ENCODE assay signal across 15 cellular contexts in the genomic region with DNA sequence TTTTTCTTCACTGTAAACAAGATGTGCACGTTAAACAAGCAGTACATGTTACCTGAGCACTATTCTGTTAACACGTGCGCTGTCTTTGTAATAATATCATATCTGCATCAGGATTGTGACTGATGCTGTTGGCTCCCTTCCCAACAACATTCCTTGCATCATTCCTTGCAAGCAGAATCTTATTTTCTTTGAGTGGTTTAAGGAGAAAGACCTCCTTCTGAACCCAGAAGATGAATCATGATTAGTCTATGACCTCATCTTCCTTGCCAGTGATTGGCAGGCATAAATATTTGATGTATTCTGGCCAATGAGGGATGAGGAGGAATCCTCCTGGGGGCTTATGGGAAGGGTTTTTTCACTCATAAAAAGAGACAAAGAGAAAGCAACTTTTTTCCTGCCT. TPM values are rescaled to one million over a fixed set of nuclear protein-coding genes. Genes with fewer than 3 reads are reported as not detected.
DNase-seq lines count a peak whose midpoint lies in the region; ATAC-seq and TF ChIP-seq lines count a peak whose summit lies in the region.
"Had no signal": no experiment of that assay in that cellular context is flagged by ENCODE, and none has a peak within 500 bp of the region (broad histone marks: within the 10 kb centered on the region; RNA-seq: fewer than 3 reads in every experiment).

No MANE protein-coding gene starts in this region.

- TF ChIP-seq CTCF in AG10803 (conservative IDR thresholded peaks at IDR 0.05; ENCODE audit: low read length) = no peak
- no peak for TF ChIP-seq CTCF in mesothelial cell of epicardium (IDR thresholded peaks at IDR 0.05; ENCODE audit: unreplicated experiment)

- peaks cover 12% of the 10 kb centered on the region; the same call in 1 of the 2 replicates for H3K4me1 ChIP-seq in SJCRH30
- H3K4me1 ChIP-seq: pancreas had no signal

- H3K36me3 ChIP-seq in MG63 = no peaks in the 10 kb centered on the region
- H3K36me3 ChIP-seq in SJCRH30 = no peaks in the 10 kb centered on the region
- H3K36me3 ChIP-seq: pancreas had no signal

- peaks cover 6% of the 10 kb centered on the region for H3K9me3 Mint-ChIP-seq in mesothelial cell of epicardium
- H3K9me3 Mint-ChIP-seq in activated naive CD4-positive, alpha-beta T cell treated with anti-CD3 and anti-CD28 coated beads, Interleukin-2, amount 50 U/mL, for 72 hours = no peaks in the 10 kb centered on the region
- H3K9me3 Mint-ChIP-seq: activated CD4-positive, alpha-beta memory T cell treated with anti-CD3 and anti-CD28 coated beads for 36 hours had no signal

- H3K4me3 ChIP-seq in AG10803 (ENCODE audit: low read length) (no peak overlapping the region), MG63 (no peak overlapping the region), SJCRH30 (no peak overlapping the region)
- H3K4me3 ChIP-seq: pancreas had no signal

- H3K27me3 Mint-ChIP-seq in mesothelial cell of epicardium (ENCODE audit: low read depth) = no peaks in the 10 kb centered on the region

- no peak overlapping the region for H3K27ac ChIP-seq in SJCRH30
- H3K27ac ChIP-seq: pancreas had no signal

- no peaks in the 10 kb centered on the region for H3K36me3 Mint-ChIP-seq in mesothelial cell of epicardium
- H3K36me3 Mint-ChIP-seq in activated naive CD4-positive, alpha-beta T cell treated with anti-CD3 and anti-CD28 coated beads, Interleukin-2, amount 50 U/mL, for 72 hours = no peaks in the 10 kb centered on the region
- H3K36me3 Mint-ChIP-seq: activated CD4-positive, alpha-beta memory T cell treated with anti-CD3 and anti-CD28 coated beads for 36 hours; CD4-positive, CD25-positive, alpha-beta regulatory T cell had no signal

- no peak for ATAC-seq in activated naive CD4-positive, alpha-beta T cell treated with anti-CD3 and anti-CD28 coated beads, Interleukin-2, amount 50 U/mL, for 72 hours
- ATAC-seq: HCT116, left ventricle myocardium superior, pancreas had no signal

- H3K9me3 ChIP-seq in MG63 = no peaks in the 10 kb centered on the region
- no peaks in the 10 kb centered on the region for H3K9me3 ChIP-seq in SJCRH30 (replicated peaks)
- H3K9me3 ChIP-seq: pancreas had no signal

- peaks cover 26% of the 10 kb centered on the region for H3K4me1 Mint-ChIP-seq in mesothelial cell of epicardium
- H3K4me1 Mint-ChIP-seq: CD4-positive, CD25-positive, alpha-beta regulatory T cell had no signal

- DNase-seq in AG10803 (ENCODE audit: low read depth) (peak; percentile 66), MG63 (peak; percentile 49), dedifferentiated amniotic fluid mesenchymal stem cell (ENCODE audit: extremely low spot score) (peak; percentile 65), mesothelial cell of epicardium (ENCODE audit: low spot score in 2 of 2, unreplicated experiment in 2 of 2) (no peak), head of caudate nucleus (no peak), SIG-M5 (lab: John Stamatoyannopoulos, UW) (no peak), SJCRH30 (no peak)
- DNase-seq in activated naive CD4-positive, alpha-beta T cell treated with anti-CD3 and anti-CD28 coated beads, Interleukin-2, amount 50 U/mL, for 72 hours (ENCODE audit: low spot score in 2 of 2) = no peak
- DNase-seq: activated CD4-positive, alpha-beta memory T cell treated with anti-CD3 and anti-CD28 coated beads for 36 hours; CD4-positive, CD25-positive, alpha-beta regulatory T cell; left ventricle myocardium superior; NCI-H526 treated with DMSO at 0.1 percent for 48 hours; pancreas; stimulated activated CD4-positive, alpha-beta T cell treated with anti-CD3 and anti-CD28 coated beads, Interleukin-4, amount 100 ng/mL, for 24 hours had no signal

- H3K4me3 Mint-ChIP-seq in mesothelial cell of epicardium = no peak overlapping the region
- H3K4me3 Mint-ChIP-seq: activated CD4-positive, alpha-beta memory T cell treated with anti-CD3 and anti-CD28 coated beads for 36 hours; CD4-positive, CD25-positive, alpha-beta regulatory T cell had no signal

- no peaks in the 10 kb centered on the region for H3K27me3 ChIP-seq in MG63
- H3K27me3 ChIP-seq in SJCRH30 = no peaks in the 10 kb centered on the region
- H3K27me3 ChIP-seq: pancreas had no signal

- H3K27ac Mint-ChIP-seq in mesothelial cell of epicardium = peak overlapping the region; percentile 85
- H3K27ac Mint-ChIP-seq in activated naive CD4-positive, alpha-beta T cell treated with anti-CD3 and anti-CD28 coated beads, Interleukin-2, amount 50 U/mL, for 72 hours = no peak overlapping the region
- H3K27ac Mint-ChIP-seq: activated CD4-positive, alpha-beta memory T cell treated with anti-CD3 and anti-CD28 coated beads for 36 hours; CD4-positive, CD25-positive, alpha-beta regulatory T cell had no signal

- intact Hi-C loops in head of caudate nucleus (cut with DNase I) = no loop called here

RNA-seq across cellular contexts. Expression of a gene that starts 46.2 kb away (rescaled TPM):
- total RNA-seq in MG63 (2014; rRNA removed; shearing (Covaris generic); ENCODE audit: low replicate concordance) = 2.0 and 7.2 TPM in 2 replicates
- total RNA-seq in mesothelial cell of epicardium = 7.1 to 8.8 TPM (median 8.1 TPM) in 3 replicates
- total RNA-seq in activated naive CD4-positive, alpha-beta T cell treated with anti-CD3 and anti-CD28 coated beads, Interleukin-2, amount 50 U/mL, for 72 hours = 1 to 10 TPM; 2.8 to 8.0 TPM
- 3.2 and 3.6 TPM in 2 replicates for total RNA-seq in SJCRH30 (2014; rRNA removed; shearing (Covaris generic))

RNA-seq across cellular contexts. Expression of a gene that starts 46.4 kb away (rescaled TPM):
- total RNA-seq in MG63 (2014; rRNA removed; shearing (Covaris generic); ENCODE audit: low replicate concordance) = 27.8 and 46.8 TPM in 2 replicates
- 30.4 to 38.2 TPM (median 35.7 TPM) in 3 replicates for total RNA-seq in mesothelial cell of epicardium
- 10 to 100 TPM; 49.2 to 67.1 TPM for total RNA-seq in activated naive CD4-positive, alpha-beta T cell treated with anti-CD3 and anti-CD28 coated beads, Interleukin-2, amount 50 U/mL, for 72 hours
- total RNA-seq in SJCRH30 (2014; rRNA removed; shearing (Covaris generic)) = 17.4 and 19.9 TPM in 2 replicates

RNA-seq across cellular contexts. Expression of a gene that starts 57.9 kb away (rescaled TPM):
- total RNA-seq in MG63 (2014; rRNA removed; shearing (Covaris generic); ENCODE audit: low replicate concordance) = 377 and 715 TPM in 2 replicates
- total RNA-seq in mesothelial cell of epicardium = 0.54 to 2.4 TPM (median 2.3 TPM) in 3 replicates
- not detected for total RNA-seq in activated naive CD4-positive, alpha-beta T cell treated with anti-CD3 and anti-CD28 coated beads, Interleukin-2, amount 50 U/mL, for 72 hours
- 51.2 and 59.6 TPM in 2 replicates for total RNA-seq in SJCRH30 (2014; rRNA removed; shearing (Covaris generic))
- total RNA-seq: activated CD4-positive, alpha-beta memory T cell treated with anti-CD3 and anti-CD28 coated beads for 36 hours; CD4-positive, CD25-positive, alpha-beta regulatory T cell had no signal

Comparison
In these comparisons a context has a peak if more than half of its experiments do, and no peak if none do; other contexts are left out.
1. DNase-seq: peak in AG10803 (single experiment), MG63 (single experiment) and dedifferentiated amniotic fluid mesenchymal stem cell (single experiment); none in mesothelial cell of epicardium (0 of 2), head of caudate nucleus (0 of 42), SIG-M5 (single experiment), activated naive CD4-positive, alpha-beta T cell treated with anti-CD3 and anti-CD28 coated beads, Interleukin-2, amount 50 U/mL, for 72 hours (0 of 2) and SJCRH30 (0 of 2).
2. RNA of a gene that starts 57.9 kb away (total RNA-seq): 377 to 715 TPM in MG63 and 51.2 to 59.6 TPM in SJCRH30; 0.54 to 2.4 TPM in mesothelial cell of epicardium and not detected in activated naive CD4-positive, alpha-beta T cell treated with anti-CD3 and anti-CD28 coated beads, Interleukin-2, amount 50 U/mL, for 72 hours; every median in the first group is over 10 times any median in the second.